In genomic region chr3:3998140-3998977, GRCh38 we compare ENCODE assay signal across 8 cellular contexts.
A peak's percentile ranks its signal among the peaks of the same experiment; 100 is the strongest.
DNase-seq lines count a peak whose midpoint lies in the region; ATAC-seq and TF ChIP-seq lines count a peak whose summit lies in the region.

No MANE protein-coding gene starts in this region.

- ATAC-seq in GM18498 (IDR thresholded peaks at IDR 0.05; ENCODE audit: unreplicated experiment) (peak; percentile 81), HG02759 (IDR thresholded peaks at IDR 0.05; ENCODE audit: unreplicated experiment) (peak; percentile 87), left colon (peak; percentile 58)
- peak; percentile 60 for ATAC-seq in activated CD8-positive, alpha-beta T cell treated with anti-CD3 and anti-CD28 coated beads for 36 hours

- H3K4me3 Mint-ChIP-seq in activated CD8-positive, alpha-beta T cell treated with anti-CD3 and anti-CD28 coated beads for 36 hours: no peak overlapping the region

- peak; percentile 49 for DNase-seq in CD1c-positive myeloid dendritic cell (ENCODE audit: extremely low spot score)
- peak; percentile 4 for DNase-seq in NCI-H1417 treated with DMSO at 0.1 percent for 48 hours (lab: John Stamatoyannopoulos, UW)
- DNase-seq in activated CD8-positive, alpha-beta T cell treated with anti-CD3 and anti-CD28 coated beads for 36 hours: peak; percentile 47
- DNase-seq in left colon: peak in 1 of 2 donors; percentile 8
- no peak for DNase-seq in HCEC 1CT
- DNase-seq in neuronal stem cell (ENCODE audit: low spot score): no peak

- H3K4ac ChIP-seq in neuronal stem cell (ENCODE audit: low read length): no peak overlapping the region

- H3K36me3 ChIP-seq in neuronal stem cell (replicated peaks in 1 of 2; ENCODE audit: control insufficient read depth in 2 of 2, insufficient read depth in 2 of 2, low read length in 2 of 2): no peaks in the 10 kb centered on the region

- H2AFZ ChIP-seq in neuronal stem cell (ENCODE audit: low read length): no peak overlapping the region

- H3K4me2 ChIP-seq in neuronal stem cell (ENCODE audit: insufficient read depth, low read length, poor library complexity, severe bottlenecking): no peak overlapping the region

- peaks cover 5 to 7% of the 10 kb centered on the region in 2 donors for H3K4me1 ChIP-seq in neuronal stem cell (ENCODE audit: control insufficient read depth in 2 of 2, insufficient read depth in 1 of 2, low read depth in 1 of 2, low read length in 2 of 2)

- no peak overlapping the region for H2BK120ac ChIP-seq in neuronal stem cell (ENCODE audit: low read depth, low read length)

- no peak overlapping the region for H3K23ac ChIP-seq in neuronal stem cell (ENCODE audit: low read depth, low read length, poor library complexity)

- no peak overlapping the region for H2AK5ac ChIP-seq in neuronal stem cell (ENCODE audit: low read depth, low read length)

- CTCF ChIA-PET in activated CD8-positive, alpha-beta T cell treated with anti-CD3 and anti-CD28 coated beads for 36 hours (lab: Charles Lee): interaction anchor here (0.6 to 3.4 kb wide), 35 partner anchors 9 to 809 kb away, joined by 3 to 55 read pairs (median 4); no protein-coding TSS in a partner anchor

- no peak overlapping the region for H3K14ac ChIP-seq in neuronal stem cell (ENCODE audit: low read length)

- no peak overlapping the region for H3K27ac Mint-ChIP-seq in activated CD8-positive, alpha-beta T cell treated with anti-CD3 and anti-CD28 coated beads for 36 hours

- H4K8ac ChIP-seq in neuronal stem cell (ENCODE audit: low read depth, low read length): no peak overlapping the region

- no peaks in the 10 kb centered on the region for H3K36me3 Mint-ChIP-seq in activated CD8-positive, alpha-beta T cell treated with anti-CD3 and anti-CD28 coated beads for 36 hours (ENCODE audit: low read depth)

- H3K4me1 Mint-ChIP-seq in activated CD8-positive, alpha-beta T cell treated with anti-CD3 and anti-CD28 coated beads for 36 hours (ENCODE audit: low read depth): no peaks in the 10 kb centered on the region

- H3K9me3 Mint-ChIP-seq in activated CD8-positive, alpha-beta T cell treated with anti-CD3 and anti-CD28 coated beads for 36 hours: peaks cover 5% of the 10 kb centered on the region

- H2BK5ac ChIP-seq in neuronal stem cell (ENCODE audit: low read length): no peak overlapping the region

- H3K4me3 ChIP-seq in neuronal stem cell (ENCODE audit: low read length in 2 of 2): no peak overlapping the region

- H2BK12ac ChIP-seq in neuronal stem cell (ENCODE audit: low read length): no peak overlapping the region

- H4K91ac ChIP-seq in neuronal stem cell (ENCODE audit: low read depth, low read length, poor library complexity): no peak overlapping the region

- no peaks in the 10 kb centered on the region for H3K79me1 ChIP-seq in neuronal stem cell (ENCODE audit: low read depth, low read length)

- H3K9me3 ChIP-seq in neuronal stem cell (replicated peaks in 1 of 2; ENCODE audit: control insufficient read depth in 2 of 2, insufficient read depth in 1 of 2, low read depth in 1 of 2, low read length in 2 of 2): no peaks in the 10 kb centered on the region

- no CpG with 5 or more reads among the region's 6 CpGs for WGBS in neuronal stem cell (ENCODE audit: extremely low coverage in 2 of 2, insufficient read length in 2 of 2, insufficient replicate concordance in 1 of 2), 2 donors

- no peak overlapping the region for H3K27ac ChIP-seq in neuronal stem cell (replicated peaks; ENCODE audit: low read length)

- H3K27me3 Mint-ChIP-seq in activated CD8-positive, alpha-beta T cell treated with anti-CD3 and anti-CD28 coated beads for 36 hours: no peaks in the 10 kb centered on the region

- H3K9ac ChIP-seq in neuronal stem cell (ENCODE audit: low read depth, low read length, poor library complexity): no peak overlapping the region

- H3K18ac ChIP-seq in neuronal stem cell (ENCODE audit: low read length): no peak overlapping the region

- peak; percentile 86 for TF ChIP-seq CTCF in activated CD8-positive, alpha-beta T cell treated with anti-CD3 and anti-CD28 coated beads for 36 hours (IDR thresholded peaks at IDR 0.05)

- intact Hi-C loops in activated CD8-positive, alpha-beta T cell treated with anti-CD3 and anti-CD28 coated beads for 36 hours (cut with micrococcal nuclease): loop anchor here (1.0 kb wide), 1 partner anchor 798 kb away; no protein-coding TSS in a partner anchor
- intact Hi-C loops in left colon (cut with DNase I, micrococcal nuclease): no loop called here

- H2BK15ac ChIP-seq in neuronal stem cell (ENCODE audit: low read length): no peak overlapping the region

- POLR2A ChIA-PET in activated CD8-positive, alpha-beta T cell treated with anti-CD3 and anti-CD28 coated beads for 36 hours (lab: Charles Lee): no interaction called here

- no peaks in the 10 kb centered on the region for H3K27me3 ChIP-seq in neuronal stem cell (ENCODE audit: control insufficient read depth in 3 of 3, insufficient read depth in 3 of 3, low read depth in 1 of 3, low read length in 3 of 3)

Comparison
In these comparisons a context has a peak if more than half of its experiments do, and no peak if none do; other contexts are left out.
1. DNase-seq: peak in CD1c-positive myeloid dendritic cell (single experiment), NCI-H1417 treated with DMSO at 0.1 percent for 48 hours (single experiment) and activated CD8-positive, alpha-beta T cell treated with anti-CD3 and anti-CD28 coated beads for 36 hours (single experiment); none in HCEC 1CT (single experiment) and neuronal stem cell (single experiment).
2. Peak in every context shown above with its lines, with median percentiles within 50 percentile points of each other: ATAC-seq.